Comparison of ENCODE assay signal across 11 cellular contexts in genomic region chr17:17700251-17700969, GRCh38. TPM values are rescaled to one million over a fixed set of nuclear protein-coding genes. Genes with fewer than 3 reads are reported as not detected.
DNase-seq lines count a peak whose midpoint lies in the region; ATAC-seq and TF ChIP-seq lines count a peak whose summit lies in the region.
"Had no signal": no experiment of that assay in that cellular context is flagged by ENCODE, and none has a peak within 500 bp of the region (broad histone marks: within the 10 kb centered on the region; RNA-seq: fewer than 3 reads in every experiment).

No MANE protein-coding gene starts in this region.

- peaks cover 38% of the 10 kb centered on the region; the same call in 1 of the 2 replicates for H3K79me2 ChIP-seq in OCI-LY7 (ENCODE audit: insufficient read depth, low read depth, low read length)
- peaks cover 93% of the 10 kb centered on the region for H3K79me2 ChIP-seq in MM.1S (ENCODE audit: low read length)

- H3K4me3 ChIP-seq in OCI-LY7 (ENCODE audit: low read depth, low read length, poor library complexity, severe bottlenecking) (peak overlapping the region; percentile 5), MM.1S (ENCODE audit: low read length) (no peak overlapping the region)

- CTCF ChIA-PET in OCI-LY7 (lab: Charles Lee; ENCODE audit: unreplicated experiment), result no interaction called here

- BruUV-seq in OCI-LY7 (replicated peaks; lab: Mats Ljungman, UMichigan), result no TSS peak

- TF ChIP-seq CTCF in OCI-LY7 (conservative IDR thresholded peaks at IDR 0.05; ENCODE audit: low read length) (no peak), progenitor cell of endocrine pancreas (IDR thresholded peaks at IDR 0.05; ENCODE audit: unreplicated experiment) (no peak), MM.1S (IDR thresholded peaks at IDR 0.05; ENCODE audit: low read length) (no peak)

- no peak overlapping the region for H3K9ac ChIP-seq in MM.1S (ENCODE audit: low read length)

- peaks cover 48% of the 10 kb centered on the region for H3K4me1 Mint-ChIP-seq in progenitor cell of endocrine pancreas (ENCODE audit: low read depth)

- no peaks in the 10 kb centered on the region for H3K9me3 ChIP-seq in OCI-LY7 (ENCODE audit: low read length)
- H3K9me3 ChIP-seq in MM.1S (replicated peaks; ENCODE audit: insufficient read depth, low read length), result no peaks in the 10 kb centered on the region

- H3K36me3 Mint-ChIP-seq in progenitor cell of endocrine pancreas (ENCODE audit: insufficient read depth), result peaks cover 2% of the 10 kb centered on the region

- H3K9me2 ChIP-seq in OCI-LY7 (ENCODE audit: insufficient read depth, low read length) (no peaks in the 10 kb centered on the region), MM.1S (replicated peaks; ENCODE audit: insufficient read depth, low read length) (no peaks in the 10 kb centered on the region)

- H3K4me2 ChIP-seq in OCI-LY7 (ENCODE audit: low read length) (peak overlapping the region; percentile 43), MM.1S (ENCODE audit: low read depth, low read length) (no peak overlapping the region)

- no peaks in the 10 kb centered on the region for H3K27me3 Mint-ChIP-seq in progenitor cell of endocrine pancreas
- H3K27me3 Mint-ChIP-seq: CD4-positive, alpha-beta T cell had no signal

- no peaks in the 10 kb centered on the region for H3K9me3 Mint-ChIP-seq in progenitor cell of endocrine pancreas (ENCODE audit: low read depth)
- H3K9me3 Mint-ChIP-seq: CD4-positive, alpha-beta T cell had no signal

- H3K27ac ChIP-seq in OCI-LY7 (ENCODE audit: low read depth, low read length, poor library complexity, severe bottlenecking) (no peak overlapping the region), MM.1S (ENCODE audit: low read length) (no peak overlapping the region)

- H4K20me1 ChIP-seq in OCI-LY7 (ENCODE audit: insufficient read depth, low read length) (0 out of 2 replicates have a peak, but pooled peaks cover 5% of the 10 kb centered on the region), MM.1S (ENCODE audit: insufficient read depth, low read length) (no peaks in the 10 kb centered on the region; the same call in 1 of the 2 replicates)

- H3K27me3 ChIP-seq in MM.1S (replicated peaks; ENCODE audit: insufficient read depth, low read length), result no peaks in the 10 kb centered on the region

- peak; percentile 78 for DNase-seq in COLO668 (lab: John Stamatoyannopoulos, UW; ENCODE audit: unreplicated experiment)
- DNase-seq in OCI-LY7 (ENCODE audit: low spot score), result no peak
- DNase-seq in left cardiac atrium, result no peak
- no peak for DNase-seq in progenitor cell of endocrine pancreas (ENCODE audit: low spot score, unreplicated experiment)
- DNase-seq in AML-193 (lab: John Stamatoyannopoulos, UW), result no peak
- no peak for DNase-seq in MM.1S
- no peak for DNase-seq in stimulated activated CD4-positive, alpha-beta T cell treated with anti-CD3 and anti-CD28 coated beads, Interleukin-1b, Interleukin-23, amount 100 ng/mL, for 48 hours
- DNase-seq: activated CD4-positive, alpha-beta T cell treated with anti-CD3 and anti-CD28 coated beads, Interleukin-2, amount 50 U/mL, for 4 hours; CD4-positive, alpha-beta T cell; central memory CD4-positive, alpha-beta T cell had no signal

- intact Hi-C loops in OCI-LY7 (cut with micrococcal nuclease; ENCODE audit: unreplicated experiment), result no loop called here
- intact Hi-C loops in left cardiac atrium (cut with DNase I), result no loop called here

- peak; percentile 19 to 31 for ATAC-seq in left cardiac atrium
- ATAC-seq in HG02870 (IDR thresholded peaks at IDR 0.05; ENCODE audit: unreplicated experiment), result no peak

- H2AFZ ChIP-seq in OCI-LY7 (ENCODE audit: low read length), result no peak overlapping the region
- no peak overlapping the region for H2AFZ ChIP-seq in MM.1S (ENCODE audit: low read length)

- POLR2A ChIA-PET in OCI-LY7 (lab: Charles Lee), result no interaction called here

- peak overlapping the region; percentile 48 for H3K4me3 Mint-ChIP-seq in progenitor cell of endocrine pancreas (ENCODE audit: low read depth)
- H3K4me3 Mint-ChIP-seq: CD4-positive, alpha-beta T cell had no signal

- H3K36me3 ChIP-seq in OCI-LY7 (ENCODE audit: insufficient read depth, low read length) (peaks cover 10% of the 10 kb centered on the region; the same call in 1 of the 2 replicates), MM.1S (replicated peaks; ENCODE audit: insufficient read depth, low read length) (no peaks in the 10 kb centered on the region)

- H3K27ac Mint-ChIP-seq in progenitor cell of endocrine pancreas, result no peak overlapping the region
- H3K27ac Mint-ChIP-seq: CD4-positive, alpha-beta T cell had no signal

- H3F3A ChIP-seq in MM.1S (ENCODE audit: insufficient read depth, low read length), result no peaks in the 10 kb centered on the region

- H3K4me1 ChIP-seq in OCI-LY7 (ENCODE audit: insufficient read depth, low read length, poor library complexity, severe bottlenecking) (peaks cover 46% of the 10 kb centered on the region), MM.1S (ENCODE audit: low read length) (no peaks in the 10 kb centered on the region)

RNA-seq across cellular contexts. Expression of gene RAI1, which starts 19.2 kb away (rescaled TPM):
- 17.1 and 20.1 TPM in 2 replicates for total RNA-seq in OCI-LY7 (2014; rRNA removed; shearing (Covaris generic))
- total RNA-seq in OCI-LY7 (2022), result 49.4 and 54.3 TPM in 2 replicates
- total RNA-seq in left cardiac atrium, result 10 to 100 TPM; 22.4 to 32.3 TPM
- total RNA-seq in progenitor cell of endocrine pancreas, result 69.0 and 75.0 TPM in 2 replicates
